ENCODE assay signal across 12 cellular contexts in genomic region chr22:22914726-22915669, GRCh38. TPM values are rescaled to one million over a fixed set of nuclear protein-coding genes. Genes with fewer than 3 reads are reported as not detected.
"Had no signal": no experiment of that assay in that cellular context is flagged by ENCODE, and none has a peak within 500 bp of the region (broad histone marks: within the 10 kb centered on the region; RNA-seq: fewer than 3 reads in every experiment).

No MANE protein-coding gene starts in this region.

- H3K4me3 Mint-ChIP-seq: activated CD4-positive, alpha-beta T cell treated with anti-CD3 and anti-CD28 coated beads, Interleukin-2, amount 10 ng/mL, durations not matched to agents 24 days and 14 days; activated naive CD4-positive, alpha-beta T cell treated with anti-CD3 and anti-CD28 coated beads, Interleukin-2, amount 10 ng/mL, durations not matched to agents 7 days and 5 days; central memory CD8-positive, alpha-beta T cell; neural crest cell had no signal

- H3K27ac Mint-ChIP-seq: activated CD4-positive, alpha-beta T cell treated with anti-CD3 and anti-CD28 coated beads, Interleukin-2, amount 10 ng/mL, durations not matched to agents 24 days and 14 days; activated naive CD4-positive, alpha-beta T cell treated with anti-CD3 and anti-CD28 coated beads, Interleukin-2, amount 10 ng/mL, durations not matched to agents 7 days and 5 days; activated T-helper 2 cell treated with anti-CD3 and anti-CD28 coated beads, Interferon-gamma antibody, Interleukin-2, Interleukin-4, amounts not matched to agents 10 μg/mL and 5 μg/mL and 100 μg/mL, durations not matched to agents 14 hours and 24 hours and 36 hours had no signal

- DNase-seq: activated CD4-positive, alpha-beta T cell treated with anti-CD3 and anti-CD28 coated beads, Interleukin-2, amount 10 ng/mL, durations not matched to agents 24 days and 14 days; activated CD8-positive, alpha-beta memory T cell treated with anti-CD3 and anti-CD28 coated beads for 24 hours; activated naive CD4-positive, alpha-beta T cell treated with anti-CD3 and anti-CD28 coated beads, Interleukin-2, amount 10 ng/mL, durations not matched to agents 7 days and 5 days; left ventricle myocardium inferior; ovary; retina had no signal

- H3K4me1 Mint-ChIP-seq: central memory CD8-positive, alpha-beta T cell had no signal

- H3K36me3 Mint-ChIP-seq: activated naive CD4-positive, alpha-beta T cell treated with anti-CD3 and anti-CD28 coated beads, Interleukin-2, amount 10 ng/mL, durations not matched to agents 7 days and 5 days had no signal

- H3K9me3 Mint-ChIP-seq: activated CD4-positive, alpha-beta T cell treated with anti-CD3 and anti-CD28 coated beads, Interleukin-2, amount 10 ng/mL, durations not matched to agents 24 days and 14 days; activated naive CD4-positive, alpha-beta T cell treated with anti-CD3 and anti-CD28 coated beads, Interleukin-2, amount 10 ng/mL, durations not matched to agents 7 days and 5 days; activated T-helper 2 cell treated with anti-CD3 and anti-CD28 coated beads, Interferon-gamma antibody, Interleukin-2, Interleukin-4, amounts not matched to agents 10 μg/mL and 5 μg/mL and 100 μg/mL, durations not matched to agents 14 hours and 24 hours and 36 hours; central memory CD8-positive, alpha-beta T cell; neural crest cell had no signal

RNA-seq across cellular contexts. Expression of gene IGLL5, which starts 27.4 kb away (rescaled TPM):
- total RNA-seq: activated CD4-positive, alpha-beta T cell treated with anti-CD3 and anti-CD28 coated beads, Interleukin-2, amount 10 ng/mL, durations not matched to agents 24 days and 14 days; activated T-helper 2 cell treated with anti-CD3 and anti-CD28 coated beads, Interferon-gamma antibody, Interleukin-2, Interleukin-4, amounts not matched to agents 10 μg/mL and 5 μg/mL and 100 μg/mL, durations not matched to agents 14 hours and 24 hours and 36 hours; epithelial cell of proximal tubule; neural crest cell; skeletal muscle tissue had no signal
- polyA plus RNA-seq: keratinocyte had no signal
